ENCODE assay signal across 23 cellular contexts in the genomic region with DNA sequence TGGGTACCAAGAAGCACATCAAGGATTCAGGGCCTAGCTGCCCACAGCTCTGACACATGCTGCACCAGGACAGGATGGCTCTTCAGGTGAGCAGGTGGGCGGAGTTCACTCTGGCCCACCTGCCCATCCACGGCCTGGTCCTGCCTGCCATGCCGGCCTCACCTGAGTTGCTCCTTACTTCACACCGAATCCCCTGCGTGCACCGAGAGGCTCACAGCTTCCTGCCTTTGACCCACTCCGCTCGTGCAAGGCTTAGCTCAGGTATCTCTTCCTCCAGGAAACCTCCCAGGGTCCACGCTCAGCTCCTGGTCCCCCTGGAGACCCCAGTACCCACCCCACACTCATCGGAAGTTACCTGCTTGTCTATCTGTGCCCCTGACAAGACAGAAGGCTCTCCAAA.
"Had no signal": no experiment of that assay in that cellular context is flagged by ENCODE, and none has a peak within 500 bp of the region (broad histone marks: within the 10 kb centered on the region; RNA-seq: fewer than 3 reads in every experiment).

No MANE protein-coding gene starts in this region.

- H3K9me3 ChIP-seq: breast epithelium had no signal

- H3K27me3 Mint-ChIP-seq: activated CD4-positive, alpha-beta T cell treated with anti-CD3 and anti-CD28 coated beads for 36 hours had no signal

- FAIRE-seq: TTC549 had no signal

- DNase-seq: activated CD4-positive, alpha-beta memory T cell treated with anti-CD3 and anti-CD28 coated beads, Interleukin-2, amount 10 ng/mL, durations not matched to agents 7 days and 5 days; activated CD4-positive, alpha-beta T cell treated with anti-CD3 and anti-CD28 coated beads for 36 hours; activated CD4-positive, alpha-beta T cell treated with anti-CD3 and anti-CD28 coated beads, Interleukin-2, amount 50 U/mL, for 1 hour; activated naive CD4-positive, alpha-beta T cell treated with anti-CD3 and anti-CD28 coated beads, Interleukin-2, amount 50 U/mL, for 16 hours; activated naive CD8-positive, alpha-beta T cell treated with anti-CD3 and anti-CD28 coated beads, Interleukin-2, amount 10 ng/mL, durations not matched to agents 7 days and 5 days; aorta; caudate nucleus; MM.1S; NCI-H1105; NCI-H1436; NCI-H1694 treated with DMSO at 0.1 percent for 48 hours; NCI-H2029 treated with DMSO at 0.1 percent for 48 hours; NCI-H345; NCI-H510A; NCI-H526 treated with DMSO at 0.1 percent for 48 hours; NCI-H82; SIG-M5; T-cell; T-helper 2 cell; T1000 had no signal

- H3K4me3 Mint-ChIP-seq: activated CD4-positive, alpha-beta memory T cell treated with anti-CD3 and anti-CD28 coated beads, Interleukin-2, amount 10 ng/mL, durations not matched to agents 7 days and 5 days; activated CD4-positive, alpha-beta T cell treated with anti-CD3 and anti-CD28 coated beads for 36 hours; activated naive CD8-positive, alpha-beta T cell treated with anti-CD3 and anti-CD28 coated beads, Interleukin-2, amount 10 ng/mL, durations not matched to agents 7 days and 5 days; T-cell had no signal

- H3K36me3 Mint-ChIP-seq: activated naive CD8-positive, alpha-beta T cell treated with anti-CD3 and anti-CD28 coated beads, Interleukin-2, amount 10 ng/mL, durations not matched to agents 7 days and 5 days; T-cell had no signal

- H3K9me3 Mint-ChIP-seq: activated CD4-positive, alpha-beta memory T cell treated with anti-CD3 and anti-CD28 coated beads, Interleukin-2, amount 10 ng/mL, durations not matched to agents 7 days and 5 days; activated naive CD8-positive, alpha-beta T cell treated with anti-CD3 and anti-CD28 coated beads, Interleukin-2, amount 10 ng/mL, durations not matched to agents 7 days and 5 days; T-cell had no signal

- ATAC-seq: activated CD4-positive, alpha-beta T cell treated with anti-CD3 and anti-CD28 coated beads for 36 hours; T-cell had no signal

- H3K27ac Mint-ChIP-seq: activated CD4-positive, alpha-beta memory T cell treated with anti-CD3 and anti-CD28 coated beads, Interleukin-2, amount 10 ng/mL, durations not matched to agents 7 days and 5 days; activated CD4-positive, alpha-beta T cell treated with anti-CD3 and anti-CD28 coated beads for 36 hours; activated naive CD8-positive, alpha-beta T cell treated with anti-CD3 and anti-CD28 coated beads, Interleukin-2, amount 10 ng/mL, durations not matched to agents 7 days and 5 days; T-cell had no signal

- H3K4me3 ChIP-seq: breast epithelium, SK-N-MC had no signal

- H3K36me3 ChIP-seq: breast epithelium had no signal

- H3K27ac ChIP-seq: breast epithelium, SK-N-MC had no signal

- H3K4me1 Mint-ChIP-seq: activated CD4-positive, alpha-beta memory T cell treated with anti-CD3 and anti-CD28 coated beads, Interleukin-2, amount 10 ng/mL, durations not matched to agents 7 days and 5 days had no signal
